In genomic region chr9:89442981-89443817, GRCh38 we compare ENCODE assay signal across 9 cellular contexts. TPM values are rescaled to one million over a fixed set of nuclear protein-coding genes. Genes with fewer than 3 reads are reported as not detected.
A peak's percentile ranks its signal among the peaks of the same experiment; 100 is the strongest.
DNase-seq lines count a peak whose midpoint lies in the region; ATAC-seq and TF ChIP-seq lines count a peak whose summit lies in the region.
"Had no signal": no experiment of that assay in that cellular context is flagged by ENCODE, and none has a peak within 500 bp of the region (broad histone marks: within the 10 kb centered on the region; RNA-seq: fewer than 3 reads in every experiment).

No MANE protein-coding gene starts in this region.

- H3K36me3 ChIP-seq in esophagus squamous epithelium (no peaks in the 10 kb centered on the region), testis (ENCODE audit: low read depth, missing control alignments) (no peaks in the 10 kb centered on the region)

- H3K4me1 ChIP-seq in esophagus squamous epithelium (peaks cover 33 to 71% (median 42%) of the 10 kb centered on the region in 3 donors), testis (peaks cover 20% of the 10 kb centered on the region)

- 88 to 89% methylated on average over 5 to 6 of the region's 22 CpGs for WGBS in esophagus squamous epithelium, 2 donors
- WGBS in testis, 2 donors = 47 to 52% methylated on average over 6 to 12 of the region's 22 CpGs

- TF ChIP-seq CTCF in C4-2B (conservative IDR thresholded peaks at IDR 0.05) (no peak), esophagus squamous epithelium (IDR thresholded peaks at IDR 0.05) (no peak), testis (IDR thresholded peaks at IDR 0.05) (no peak)

- H3K9me3 ChIP-seq in esophagus squamous epithelium (no peaks in the 10 kb centered on the region), testis (no peaks in the 10 kb centered on the region)

- peak; percentile 35 for ATAC-seq in GM19397 (IDR thresholded peaks at IDR 0.05; ENCODE audit: unreplicated experiment)
- ATAC-seq in left lobe of liver = no peak
- ATAC-seq in GM18858 (IDR thresholded peaks at IDR 0.05; ENCODE audit: unreplicated experiment) = no peak

- peak overlapping the region; percentile 8 to 39 (median 30) for H3K4me3 ChIP-seq in esophagus squamous epithelium
- no peak overlapping the region for H3K4me3 ChIP-seq in testis

- H3K27ac ChIP-seq in C4-2B (peak overlapping the region; percentile 4; the same call in 1 of the 2 replicates), esophagus squamous epithelium (peak overlapping the region; percentile 23 to 92 (median 86)), testis (no peak overlapping the region)

- DNase-seq in M059J (ENCODE audit: low read depth) (peak; percentile 71), esophagus squamous epithelium (lab: John Stamatoyannopoulos, UW) (no peak), testis (no peak), left lobe of liver (ENCODE audit: low spot score) (no peak), C1 segment of cervical spinal cord (lab: John Stamatoyannopoulos, UW) (no peak)
- DNase-seq: NCI-H345 had no signal

- intact Hi-C loops in esophagus squamous epithelium (cut with DNase I) = no loop called here
- intact Hi-C loops in testis (cut with DNase I; ENCODE audit: low total_unique reads) = no loop called here

- H3K27me3 ChIP-seq in esophagus squamous epithelium (no peaks in the 10 kb centered on the region), testis (no peaks in the 10 kb centered on the region)

- TF ChIP-seq POLR2A in esophagus squamous epithelium (IDR thresholded peaks at IDR 0.05) = no peak
- no peak for TF ChIP-seq POLR2A in testis (IDR thresholded peaks at IDR 0.05)

RNA-seq across cellular contexts. Expression of gene SEMA4D, which starts 54.7 kb away (rescaled TPM):
- total RNA-seq in M059J (2014; rRNA removed; shearing (Covaris generic)) = 14.2 and 14.3 TPM in 2 replicates
- 10 to 100 TPM; 12.8 to 52.0 (median 20.5) TPM for total RNA-seq in esophagus squamous epithelium
- 10 to 100 TPM; 38.7 to 53.1 TPM for total RNA-seq in testis
- 26.2 TPM for polyA plus RNA-seq in testis (ENCODE audit: insufficient read depth, low read depth, low replicate concordance)
- total RNA-seq in left lobe of liver = 3.9 TPM

Comparison
In these comparisons a context has a peak if more than half of its experiments do, and no peak if none do; other contexts are left out.
1. H3K27ac ChIP-seq: peak in C4-2B (single experiment) and esophagus squamous epithelium (4 of 4); none in testis (0 of 2).
2. H3K4me3 ChIP-seq: peak in esophagus squamous epithelium (4 of 4); none in testis (0 of 2).